8 cellular contexts compared by ENCODE assay signal in genomic region chr3:168865022-168865551, GRCh38.
A peak's percentile ranks its signal among the peaks of the same experiment; 100 is the strongest.
DNase-seq lines count a peak whose midpoint lies in the region; ATAC-seq and TF ChIP-seq lines count a peak whose summit lies in the region.

No MANE protein-coding gene starts in this region.

- H3K27ac ChIP-seq in MM.1S (ENCODE audit: low read length) (no peak overlapping the region), neural progenitor cell (no peak overlapping the region), ovary (no peak overlapping the region)

- no peaks in the 10 kb centered on the region for H3K79me2 ChIP-seq in MM.1S (ENCODE audit: low read length)
- no peaks in the 10 kb centered on the region for H3K79me2 ChIP-seq in neural progenitor cell (ENCODE audit: low read depth)

- H3K9me3 ChIP-seq in MM.1S (replicated peaks; ENCODE audit: insufficient read depth, low read length): no peaks in the 10 kb centered on the region
- no peaks in the 10 kb centered on the region for H3K9me3 ChIP-seq in neural progenitor cell (ENCODE audit: low read depth)
- no peaks in the 10 kb centered on the region for H3K9me3 ChIP-seq in ovary

- H3K4me3 Mint-ChIP-seq in chondrocyte (ENCODE audit: unreplicated experiment) (no peak overlapping the region), neural progenitor cell (no peak overlapping the region)

- DNase-seq in SIG-M5 treated with dmso at 0.1 percent for 504 hours (lab: John Stamatoyannopoulos, UW; ENCODE audit: unreplicated experiment) (peak; percentile 12), SIG-M5 (lab: John Stamatoyannopoulos, UW) (no peak), MM.1S (peak; percentile 48), chondrocyte (ENCODE audit: low spot score) (no peak), neural progenitor cell (ENCODE audit: low spot score) (peak; percentile 24), ovary (no peak)

- H3K27me3 ChIP-seq in MM.1S (replicated peaks; ENCODE audit: insufficient read depth, low read length) (no peaks in the 10 kb centered on the region), neural progenitor cell (no peaks in the 10 kb centered on the region), ovary (no peaks in the 10 kb centered on the region)

- H3K4me2 ChIP-seq in MM.1S (ENCODE audit: low read depth, low read length) (no peak overlapping the region), neural progenitor cell (no peak overlapping the region)

- peak; percentile 68 for TF ChIP-seq CTCF in MM.1S (IDR thresholded peaks at IDR 0.05; ENCODE audit: low read length)
- TF ChIP-seq CTCF in chondrocyte (IDR thresholded peaks at IDR 0.05): peak; percentile 91
- peak; percentile 89 for TF ChIP-seq CTCF in neural progenitor cell (IDR thresholded peaks at IDR 0.05)
- no peak for TF ChIP-seq CTCF in ovary (IDR thresholded peaks at IDR 0.05)

- H4K20me1 ChIP-seq in MM.1S (ENCODE audit: insufficient read depth, low read length) (no peaks in the 10 kb centered on the region), neural progenitor cell (ENCODE audit: low read depth) (no peaks in the 10 kb centered on the region)

- intact Hi-C loops in ovary (cut with DNase I): no loop called here

- peaks cover 7% of the 10 kb centered on the region for H3K27me3 Mint-ChIP-seq in chondrocyte (ENCODE audit: low read depth)
- H3K27me3 Mint-ChIP-seq in neural progenitor cell (ENCODE audit: insufficient read depth, low read depth): no peaks in the 10 kb centered on the region

- H2AFZ ChIP-seq in MM.1S (ENCODE audit: low read length) (no peak overlapping the region), neural progenitor cell (replicated peaks) (no peak overlapping the region)

- H3K4me3 ChIP-seq in MM.1S (ENCODE audit: low read length): no peak overlapping the region
- H3K4me3 ChIP-seq in neural progenitor cell: no peak overlapping the region
- H3K4me3 ChIP-seq in ovary: no peak overlapping the region

- no peak overlapping the region for H3K27ac Mint-ChIP-seq in chondrocyte (ENCODE audit: unreplicated experiment)
- H3K27ac Mint-ChIP-seq in neural progenitor cell: no peak overlapping the region

- no peak for TF ChIP-seq EP300 in ovary (IDR thresholded peaks at IDR 0.05)

- ATAC-seq in GM19351 (IDR thresholded peaks at IDR 0.05; ENCODE audit: unreplicated experiment) (no peak), HG02588 (IDR thresholded peaks at IDR 0.05; ENCODE audit: unreplicated experiment) (no peak)

- H3F3A ChIP-seq in MM.1S (ENCODE audit: insufficient read depth, low read length) (no peaks in the 10 kb centered on the region), neural progenitor cell (ENCODE audit: low read depth) (no peaks in the 10 kb centered on the region)

- no peaks in the 10 kb centered on the region for H3K36me3 Mint-ChIP-seq in chondrocyte (ENCODE audit: low read depth)
- H3K36me3 Mint-ChIP-seq in neural progenitor cell: no peaks in the 10 kb centered on the region

- H3K9me3 Mint-ChIP-seq in chondrocyte (ENCODE audit: low read depth) (no peaks in the 10 kb centered on the region), neural progenitor cell (no peaks in the 10 kb centered on the region)

- H3K4me1 ChIP-seq in MM.1S (ENCODE audit: low read length): no peaks in the 10 kb centered on the region
- no peaks in the 10 kb centered on the region for H3K4me1 ChIP-seq in neural progenitor cell
- H3K4me1 ChIP-seq in ovary (ENCODE audit: insufficient read depth): no peaks in the 10 kb centered on the region

- no peak for TF ChIP-seq POLR2A in ovary (IDR thresholded peaks at IDR 0.05)

- WGBS in ovary, 3 donors: 0% methylated on average over 1 of the region's 1 CpG

- H3K9me2 ChIP-seq in MM.1S (replicated peaks; ENCODE audit: insufficient read depth, low read length): no peaks in the 10 kb centered on the region

- no peaks in the 10 kb centered on the region for H3K36me3 ChIP-seq in MM.1S (replicated peaks; ENCODE audit: insufficient read depth, low read length)
- H3K36me3 ChIP-seq in neural progenitor cell: no peaks in the 10 kb centered on the region
- no peaks in the 10 kb centered on the region for H3K36me3 ChIP-seq in ovary

- H3K9ac ChIP-seq in MM.1S (ENCODE audit: low read length) (no peak overlapping the region), neural progenitor cell (no peak overlapping the region)

- H3K4me1 Mint-ChIP-seq in chondrocyte (ENCODE audit: low read depth): no peaks in the 10 kb centered on the region
- H3K4me1 Mint-ChIP-seq in neural progenitor cell: no peaks in the 10 kb centered on the region

Comparison
In these comparisons a context has a peak if more than half of its experiments do, and no peak if none do; other contexts are left out.
1. DNase-seq: peak in SIG-M5 treated with dmso at 0.1 percent for 504 hours (single experiment), MM.1S (single experiment) and neural progenitor cell (single experiment); none in SIG-M5 (single experiment), chondrocyte (single experiment) and ovary (0 of 5).
2. CTCF ChIP-seq: peak in MM.1S (single experiment), chondrocyte (single experiment) and neural progenitor cell (single experiment); none in ovary (0 of 3).